8 cellular contexts compared by ENCODE assay signal in the genomic region with DNA sequence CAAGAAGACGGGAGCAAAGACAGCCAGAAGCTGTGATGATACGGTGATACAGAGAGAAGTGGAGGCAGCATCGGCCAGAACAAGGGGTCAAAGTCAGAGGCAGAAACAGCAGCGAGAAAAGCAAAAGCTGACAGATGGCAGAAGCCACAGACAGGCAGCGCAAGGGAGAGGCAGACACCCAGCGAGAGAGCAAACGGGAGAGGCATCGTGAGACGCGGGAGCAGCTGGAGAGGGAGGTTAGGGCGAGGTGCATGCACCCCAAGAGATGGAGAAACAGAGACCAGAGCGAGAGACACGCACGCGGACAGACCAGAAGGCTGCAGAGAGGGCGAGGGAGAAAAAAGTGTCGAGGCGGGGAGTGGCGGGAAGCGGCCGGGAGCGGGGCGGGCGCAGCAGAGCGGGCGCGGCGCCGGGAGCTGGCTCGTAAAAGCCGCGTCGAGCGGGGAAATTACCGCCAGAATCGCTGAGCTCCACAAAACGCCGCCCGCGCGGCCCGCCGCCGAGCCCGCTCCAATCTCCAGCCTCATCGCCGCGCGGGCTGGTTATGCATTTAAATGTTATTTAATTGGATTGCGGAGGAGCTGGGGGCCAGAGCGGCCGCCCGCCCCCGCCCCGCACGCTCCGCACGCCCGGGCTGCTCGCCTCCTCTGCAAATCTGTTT. TPM values are rescaled to one million over a fixed set of nuclear protein-coding genes. Genes with fewer than 3 reads are reported as not detected.
A peak's percentile ranks its signal among the peaks of the same experiment; 100 is the strongest.
DNase-seq lines count a peak whose midpoint lies in the region; ATAC-seq and TF ChIP-seq lines count a peak whose summit lies in the region.

No MANE protein-coding gene starts in this region.

- H3K36me3 Mint-ChIP-seq in activated CD4-positive, alpha-beta T cell treated with anti-CD3 and anti-CD28 coated beads for 36 hours (ENCODE audit: low read depth) = no peaks in the 10 kb centered on the region

- H3K4me1 ChIP-seq in NT2/D1 (ENCODE audit: insufficient read depth, insufficient read length) = peaks cover 4% of the 10 kb centered on the region

- peak overlapping the region; percentile 82 for H3K9ac ChIP-seq in NT2/D1 (ENCODE audit: insufficient read length, low read depth)

- POLR2A ChIA-PET in activated CD4-positive, alpha-beta T cell treated with anti-CD3 and anti-CD28 coated beads for 36 hours (lab: Charles Lee) = interaction anchor here (0.6 kb wide), 1 partner anchor 141 kb away, joined by 5 read pairs; the partner anchor contains the start of gene HOXC5

- H3K27ac Mint-ChIP-seq in activated CD4-positive, alpha-beta T cell treated with anti-CD3 and anti-CD28 coated beads for 36 hours = no peak overlapping the region

- CTCF ChIA-PET in activated CD4-positive, alpha-beta T cell treated with anti-CD3 and anti-CD28 coated beads for 36 hours (lab: Charles Lee) = interaction anchor here (0.5 to 1.9 kb wide), 14 partner anchors 8 to 1500 kb away, joined by 3 to 9 read pairs (median 4); partner anchors contain the start of genes HOXC10 and SMUG1

- H3K9me3 Mint-ChIP-seq in activated CD4-positive, alpha-beta T cell treated with anti-CD3 and anti-CD28 coated beads for 36 hours (ENCODE audit: low read depth) = no peaks in the 10 kb centered on the region

- in situ Hi-C loops in astrocyte of the cerebellum (cut with HindIII; ENCODE audit: low sequenced_read_pairs) = no loop called here

- peak; percentile 57 for ATAC-seq in activated CD4-positive, alpha-beta T cell treated with anti-CD3 and anti-CD28 coated beads for 36 hours
- no peak for ATAC-seq in GM18867 (IDR thresholded peaks at IDR 0.05; ENCODE audit: unreplicated experiment)

- no peak overlapping the region for H3K4me3 Mint-ChIP-seq in activated CD4-positive, alpha-beta T cell treated with anti-CD3 and anti-CD28 coated beads for 36 hours

- TF ChIP-seq CTCF in astrocyte of the cerebellum (IDR thresholded peaks at IDR 0.05; ENCODE audit: low read depth, low read length, missing control alignments) = no peak

- no peaks in the 10 kb centered on the region for H3K4me1 Mint-ChIP-seq in activated CD4-positive, alpha-beta T cell treated with anti-CD3 and anti-CD28 coated beads for 36 hours

- intact Hi-C loops in activated CD4-positive, alpha-beta T cell treated with anti-CD3 and anti-CD28 coated beads for 36 hours (cut with DNase I, micrococcal nuclease) = no loop called here
- intact Hi-C loops in posterior vena cava (cut with DNase I) = no loop called here

- peak overlapping the region; percentile 40 for H3K4me3 ChIP-seq in NT2/D1 (ENCODE audit: insufficient read length, low read depth)
- peak overlapping the region; percentile 20 for H3K4me3 ChIP-seq in astrocyte of the cerebellum (ENCODE audit: low read depth, low read length)

- H3K9me3 ChIP-seq in NT2/D1 (ENCODE audit: insufficient read depth, low read length) = no peaks in the 10 kb centered on the region

- H3K27me3 ChIP-seq in NT2/D1 (ENCODE audit: insufficient read depth, insufficient read length) = peaks cover 48% of the 10 kb centered on the region

- peak; percentile 66 for DNase-seq in activated CD4-positive, alpha-beta T cell treated with anti-CD3 and anti-CD28 coated beads for 36 hours
- DNase-seq in activated CD4-positive, alpha-beta T cell treated with anti-CD3 and anti-CD28 coated beads for 4 hours = no peak
- DNase-seq in NT2/D1 (ENCODE audit: low read depth, low spot score) (no peak), astrocyte of the cerebellum (ENCODE audit: low read depth) (no peak), iPS-NIHi11 (ENCODE audit: low spot score) (peak; percentile 70), posterior vena cava (ENCODE audit: low spot score) (no peak)
- peak; percentile 64 for DNase-seq in stimulated activated CD4-positive, alpha-beta T cell treated with anti-CD3 and anti-CD28 coated beads, Interleukin-15, amount 100 ng/mL, for 24 hours

- peaks cover 6% of the 10 kb centered on the region for H3K27me3 Mint-ChIP-seq in activated CD4-positive, alpha-beta T cell treated with anti-CD3 and anti-CD28 coated beads for 36 hours

- H3K36me3 ChIP-seq in NT2/D1 (ENCODE audit: insufficient read depth, insufficient read length, low read length) = no peaks in the 10 kb centered on the region

RNA-seq across cellular contexts. Expression of gene SMUG1, which starts 15.6 kb away (rescaled TPM):
- 10 to 100 TPM; 19.5 to 28.5 TPM for total RNA-seq in activated CD4-positive, alpha-beta T cell treated with anti-CD3 and anti-CD28 coated beads for 36 hours
- 10 to 100 TPM; 21.2 to 25.7 TPM for total RNA-seq in posterior vena cava

Comparison
In these comparisons a context has a peak if more than half of its experiments do, and no peak if none do; other contexts are left out.
1. DNase-seq: peak in activated CD4-positive, alpha-beta T cell treated with anti-CD3 and anti-CD28 coated beads for 36 hours (single experiment), iPS-NIHi11 (single experiment) and stimulated activated CD4-positive, alpha-beta T cell treated with anti-CD3 and anti-CD28 coated beads, Interleukin-15, amount 100 ng/mL, for 24 hours (single experiment); none in activated CD4-positive, alpha-beta T cell treated with anti-CD3 and anti-CD28 coated beads for 4 hours (0 of 2), NT2/D1 (single experiment), astrocyte of the cerebellum (single experiment) and posterior vena cava (single experiment).